16 cellular contexts compared by ENCODE assay signal in the genomic region with DNA sequence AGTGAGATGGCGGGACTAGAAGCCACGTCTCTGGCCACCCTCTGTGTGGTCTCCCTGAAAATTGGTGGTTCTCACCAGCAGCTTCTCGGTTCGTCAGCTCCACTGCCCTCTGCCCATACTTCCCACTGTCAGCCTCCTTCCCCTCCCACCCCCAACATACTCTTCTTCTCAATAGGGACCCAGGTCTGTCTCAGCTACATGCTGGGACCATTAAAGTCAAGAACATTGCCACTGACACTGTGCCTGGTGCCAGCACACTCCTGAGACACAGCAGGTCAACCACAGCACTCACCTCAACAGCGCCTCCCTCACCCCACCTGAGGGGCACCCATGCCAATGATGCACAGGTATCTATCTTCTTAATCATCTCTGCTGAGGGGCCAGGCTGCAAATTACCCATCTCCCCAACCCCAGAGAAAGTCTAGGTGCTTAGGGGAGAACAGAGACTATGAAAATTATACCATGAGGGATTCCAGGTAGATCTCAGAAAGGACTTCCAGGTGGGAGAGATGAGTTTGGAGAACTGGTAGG. TPM values are rescaled to one million over a fixed set of nuclear protein-coding genes. Genes with fewer than 3 reads are reported as not detected.
DNase-seq lines count a peak whose midpoint lies in the region; ATAC-seq and TF ChIP-seq lines count a peak whose summit lies in the region.
"Had no signal": no experiment of that assay in that cellular context is flagged by ENCODE, and none has a peak within 500 bp of the region (broad histone marks: within the 10 kb centered on the region; RNA-seq: fewer than 3 reads in every experiment).

No MANE protein-coding gene starts in this region.

- no peak for ATAC-seq in foreskin keratinocyte

- H3K27ac ChIP-seq in HEK293 (ENCODE audit: extremely low read depth, low read depth, low read length) (no peak overlapping the region), dorsolateral prefrontal cortex (peak overlapping the region in 6 of 59 donors; percentile 19 to 96 (median 84)), neural progenitor cell (no peak overlapping the region), foreskin keratinocyte (no peak overlapping the region)
- H3K27ac ChIP-seq: adrenal gland had no signal

- H3K36me3 ChIP-seq in HEK293 (ENCODE audit: control insufficient read depth in 2 of 2, insufficient read depth in 1 of 2, low read length in 2 of 2): no peaks in the 10 kb centered on the region
- no peaks in the 10 kb centered on the region for H3K36me3 ChIP-seq in neural progenitor cell
- H3K36me3 ChIP-seq: adrenal gland, esophagus muscularis mucosa had no signal

- CTCF ChIA-PET in activated naive CD4-positive, alpha-beta T cell treated with anti-CD3 and anti-CD28 coated beads for 36 hours (lab: Charles Lee): interaction anchor here (1.1 to 4.9 kb wide), 4 partner anchors 16 to 167 kb away, joined by 3 to 106 read pairs (median 38); a partner anchor contains a TSS
- CTCF ChIA-PET in HEK293 (lab: Yijun Ruan, JAX): interaction anchor here (12.4 kb wide), 1 partner anchor 168 kb away, joined by 266 read pairs; no protein-coding TSS in a partner anchor

- H3K27me3 ChIP-seq in dorsolateral prefrontal cortex (no peaks in the 10 kb centered on the region), neural progenitor cell (peaks cover 38% of the 10 kb centered on the region), foreskin keratinocyte (peaks cover 26% of the 10 kb centered on the region)
- H3K27me3 ChIP-seq: adrenal gland had no signal

- H3K27me3 Mint-ChIP-seq in activated naive CD4-positive, alpha-beta T cell treated with anti-CD3 and anti-CD28 coated beads for 36 hours (ENCODE audit: low read depth): peaks cover 4% of the 10 kb centered on the region
- peaks cover 63% of the 10 kb centered on the region for H3K27me3 Mint-ChIP-seq in neural progenitor cell (ENCODE audit: insufficient read depth, low read depth)

- no peak overlapping the region for H3K4me2 ChIP-seq in neural progenitor cell

- H3K79me2 ChIP-seq in neural progenitor cell (ENCODE audit: low read depth): no peaks in the 10 kb centered on the region

- H3K9ac ChIP-seq in neural progenitor cell: no peak overlapping the region

- peaks cover 13% of the 10 kb centered on the region for H3F3A ChIP-seq in neural progenitor cell (ENCODE audit: low read depth)

- H3K4me3 Mint-ChIP-seq in activated naive CD4-positive, alpha-beta T cell treated with anti-CD3 and anti-CD28 coated beads for 36 hours: peak overlapping the region; percentile 69
- peak overlapping the region; percentile 87 for H3K4me3 Mint-ChIP-seq in neural progenitor cell

- no peaks in the 10 kb centered on the region for H4K20me1 ChIP-seq in neural progenitor cell (ENCODE audit: low read depth)

- H3K9me3 Mint-ChIP-seq in activated naive CD4-positive, alpha-beta T cell treated with anti-CD3 and anti-CD28 coated beads for 36 hours: no peaks in the 10 kb centered on the region
- H3K9me3 Mint-ChIP-seq in neural progenitor cell: peaks cover 13% of the 10 kb centered on the region

- peaks cover 2% of the 10 kb centered on the region for H3K36me3 Mint-ChIP-seq in activated naive CD4-positive, alpha-beta T cell treated with anti-CD3 and anti-CD28 coated beads for 36 hours (ENCODE audit: low read depth)
- H3K36me3 Mint-ChIP-seq in neural progenitor cell: peaks cover 7% of the 10 kb centered on the region

- H3K27ac Mint-ChIP-seq in activated naive CD4-positive, alpha-beta T cell treated with anti-CD3 and anti-CD28 coated beads for 36 hours: no peak overlapping the region
- H3K27ac Mint-ChIP-seq in neural progenitor cell: no peak overlapping the region

- no peaks in the 10 kb centered on the region for H3K9me3 ChIP-seq in HEK293 (ENCODE audit: control insufficient read depth, insufficient read depth, low read depth, low read length)
- H3K9me3 ChIP-seq in neural progenitor cell (ENCODE audit: low read depth): no peaks in the 10 kb centered on the region
- H3K9me3 ChIP-seq: adrenal gland, esophagus muscularis mucosa had no signal

- H3K4me1 ChIP-seq in HEK293 (ENCODE audit: control insufficient read depth, insufficient read depth, low read length) (peaks cover 3% of the 10 kb centered on the region), neural progenitor cell (peaks cover 8% of the 10 kb centered on the region), foreskin keratinocyte (no peaks in the 10 kb centered on the region)

- intact Hi-C loops in activated naive CD4-positive, alpha-beta T cell treated with anti-CD3 and anti-CD28 coated beads for 36 hours (cut with micrococcal nuclease): loop anchor here (5.0 kb wide), 5 partner anchors 298 to 593 kb away; a partner anchor contains a TSS
- intact Hi-C loops in dorsolateral prefrontal cortex (cut with DNase I): loop anchor here (5.0 kb wide), 5 partner anchors 47 to 398 kb away; a partner anchor contains a TSS

- POLR2A ChIA-PET in HEK293 (lab: Yijun Ruan, JAX): no interaction called here

- H2AFZ ChIP-seq in neural progenitor cell (replicated peaks): no peak overlapping the region

- DNase-seq in activated naive CD4-positive, alpha-beta T cell treated with anti-CD3 and anti-CD28 coated beads for 36 hours: no peak
- DNase-seq in activated naive CD4-positive, alpha-beta T cell treated with Interleukin-2 at 50 U/mL for 16 hours: no peak
- DNase-seq in dorsolateral prefrontal cortex (no peak), neural progenitor cell (ENCODE audit: low spot score) (no peak), NCI-H146 treated with DMSO at 0.1 percent for 48 hours (lab: John Stamatoyannopoulos, UW; ENCODE audit: unreplicated experiment) (no peak), foreskin keratinocyte (no peak), foreskin melanocyte (no peak)
- DNase-seq: adrenal gland; NCI-H2171; NK-92 treated with Interleukin-12 subunit alpha and Interleukin-12 subunit beta, amount 100 ng/mL, for 24 hours; SHP77 treated with DMSO at 0.1 percent for 48 hours; small intestine had no signal

- TF ChIP-seq CTCF in HEK293 (tag by site-specific recombination; IDR thresholded peaks at IDR 0.05) (no peak), dorsolateral prefrontal cortex (IDR thresholded peaks at IDR 0.05 in 54 of 56, conservative IDR thresholded peaks at IDR 0.05 in 2 of 56; ENCODE audit: low read depth in 1 of 56, partially characterized antibody in 56 of 56) (no peak), neural progenitor cell (IDR thresholded peaks at IDR 0.05) (no peak), foreskin keratinocyte (conservative IDR thresholded peaks at IDR 0.05) (no peak)

- H3K4me1 Mint-ChIP-seq in activated naive CD4-positive, alpha-beta T cell treated with anti-CD3 and anti-CD28 coated beads for 36 hours (ENCODE audit: low read depth): peaks cover 29% of the 10 kb centered on the region
- H3K4me1 Mint-ChIP-seq in neural progenitor cell: peaks cover 27% of the 10 kb centered on the region

- no peak overlapping the region for H3K4me3 ChIP-seq in HEK293 (ENCODE audit: low read depth, low read length)
- peak overlapping the region in 46 of 59 donors; percentile 19 to 97 (median 84) for H3K4me3 ChIP-seq in dorsolateral prefrontal cortex
- H3K4me3 ChIP-seq in neural progenitor cell: no peak overlapping the region

TF ChIP-seq in HEK293, 187 proteins besides CTCF, POLR2A, EP300 and RAD21:
- TF ChIP-seq ZIC2 (tag by site-specific recombination; IDR thresholded peaks at IDR 0.05) (peak; percentile 62), ZNF776 (tag by site-specific recombination; IDR thresholded peaks at IDR 0.05; ENCODE audit: borderline replicate concordance) (no peak)

RNA-seq across cellular contexts. Expression of a gene that starts 1.3 kb away (rescaled TPM):
- total RNA-seq in activated naive CD4-positive, alpha-beta T cell treated with anti-CD3 and anti-CD28 coated beads for 36 hours: 1 to 10 TPM; 1.2 to 1.4 TPM
- total RNA-seq in dorsolateral prefrontal cortex (10 to 100 TPM; 16.5 to 57.0 (median 33.4) TPM), neural progenitor cell (ENCODE audit: low replicate concordance) (2.1 and 2.5 TPM in 2 replicates), foreskin keratinocyte (0.27 and 0.28 TPM in 2 replicates)
- polyA plus RNA-seq in foreskin keratinocyte: 0.14 and 0.17 TPM in 2 replicates

RNA-seq across cellular contexts. Expression of a gene that starts 15.8 kb away (rescaled TPM):
- total RNA-seq in activated naive CD4-positive, alpha-beta T cell treated with anti-CD3 and anti-CD28 coated beads for 36 hours: not detected
- 1 to 10 TPM in 37 of 120 experiments, under 1 TPM in 58, not detected in 25; 0.18 to 2.6 (median 0.79) TPM for total RNA-seq in dorsolateral prefrontal cortex
- total RNA-seq in neural progenitor cell (ENCODE audit: low replicate concordance): not detected in 2 replicates
- total RNA-seq in foreskin keratinocyte: not detected in 2 replicates
- polyA plus RNA-seq in foreskin keratinocyte: not detected in 2 replicates
- total RNA-seq: activated CD8-positive, alpha-beta memory T cell treated with anti-CD3 and anti-CD28 coated beads for 36 hours; adrenal gland; liver had no signal
- polyA plus RNA-seq: adrenal gland, liver, small intestine had no signal

RNA-seq across cellular contexts. Expression of a gene that starts 47.3 kb away (rescaled TPM):
- 1 to 10 TPM; 5.3 to 5.9 TPM for total RNA-seq in activated naive CD4-positive, alpha-beta T cell treated with anti-CD3 and anti-CD28 coated beads for 36 hours
- total RNA-seq in dorsolateral prefrontal cortex: 100 to 1,000 TPM in 63 of 120 experiments, 10 to 100 TPM in 57; 43.6 to 155 (median 101) TPM
- 6.3 and 16.5 TPM in 2 replicates for total RNA-seq in neural progenitor cell (ENCODE audit: low replicate concordance)
- total RNA-seq in foreskin keratinocyte: 6.2 and 7.9 TPM in 2 replicates
- 5.2 TPM in 2 replicates for polyA plus RNA-seq in foreskin keratinocyte

RNA-seq across cellular contexts. Expression of a gene that starts 49.9 kb away (rescaled TPM):
- total RNA-seq in activated naive CD4-positive, alpha-beta T cell treated with anti-CD3 and anti-CD28 coated beads for 36 hours: 1,000 to 10,000 TPM; 3,280 to 3,392 TPM
- 100 to 1,000 TPM; 415 to 719 (median 536) TPM for total RNA-seq in dorsolateral prefrontal cortex
- total RNA-seq in neural progenitor cell (ENCODE audit: low replicate concordance): 2,635 and 2,751 TPM in 2 replicates
- total RNA-seq in foreskin keratinocyte: 2,499 and 2,540 TPM in 2 replicates
- polyA plus RNA-seq in foreskin keratinocyte: 3,348 and 3,422 TPM in 2 replicates

Comparison
In these comparisons a context has a peak if more than half of its experiments do, and no peak if none do; other contexts are left out.
1. H3K4me3 ChIP-seq: peak in dorsolateral prefrontal cortex (46 of 59); none in HEK293 (single experiment) and neural progenitor cell (single experiment).